In the genomic region with DNA sequence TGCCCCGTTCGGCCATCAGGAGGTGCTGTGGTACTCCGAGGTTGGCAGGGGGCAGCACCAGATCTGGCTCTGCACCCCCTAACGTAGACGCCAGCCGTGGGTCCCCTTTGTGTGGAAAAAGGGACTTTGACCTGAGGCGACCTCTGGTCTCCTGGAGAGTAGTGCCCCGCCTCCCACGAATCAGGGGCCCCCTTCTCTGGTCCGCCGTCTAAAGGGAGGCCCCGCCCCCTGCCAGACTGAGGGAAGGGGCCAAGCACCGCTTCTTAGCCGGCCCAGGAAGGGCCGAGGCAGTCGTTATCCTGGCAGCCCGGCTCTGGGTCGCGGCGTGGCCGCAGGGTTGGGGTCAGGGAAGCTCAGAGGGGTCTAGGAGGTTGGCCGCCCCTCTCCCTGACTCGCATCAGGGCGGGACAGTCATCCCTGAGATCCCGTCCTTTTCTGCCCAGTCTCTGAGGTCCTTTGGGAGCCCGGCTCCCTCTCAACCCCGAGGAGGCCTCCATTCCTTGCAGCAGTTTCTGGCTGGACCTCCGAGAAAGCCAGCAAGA, we compare ENCODE assay signal across 1 cellular context.
A peak's percentile ranks its signal among the peaks of the same experiment; 100 is the strongest.
TF ChIP-seq lines count a peak whose summit lies in the region.

No MANE protein-coding gene starts in this region.

TF ChIP-seq in HepG2, 621 proteins besides CTCF, POLR2A, EP300 and RAD21 (continued from another document and continues in another):
- TF ChIP-seq, protein P1, sequence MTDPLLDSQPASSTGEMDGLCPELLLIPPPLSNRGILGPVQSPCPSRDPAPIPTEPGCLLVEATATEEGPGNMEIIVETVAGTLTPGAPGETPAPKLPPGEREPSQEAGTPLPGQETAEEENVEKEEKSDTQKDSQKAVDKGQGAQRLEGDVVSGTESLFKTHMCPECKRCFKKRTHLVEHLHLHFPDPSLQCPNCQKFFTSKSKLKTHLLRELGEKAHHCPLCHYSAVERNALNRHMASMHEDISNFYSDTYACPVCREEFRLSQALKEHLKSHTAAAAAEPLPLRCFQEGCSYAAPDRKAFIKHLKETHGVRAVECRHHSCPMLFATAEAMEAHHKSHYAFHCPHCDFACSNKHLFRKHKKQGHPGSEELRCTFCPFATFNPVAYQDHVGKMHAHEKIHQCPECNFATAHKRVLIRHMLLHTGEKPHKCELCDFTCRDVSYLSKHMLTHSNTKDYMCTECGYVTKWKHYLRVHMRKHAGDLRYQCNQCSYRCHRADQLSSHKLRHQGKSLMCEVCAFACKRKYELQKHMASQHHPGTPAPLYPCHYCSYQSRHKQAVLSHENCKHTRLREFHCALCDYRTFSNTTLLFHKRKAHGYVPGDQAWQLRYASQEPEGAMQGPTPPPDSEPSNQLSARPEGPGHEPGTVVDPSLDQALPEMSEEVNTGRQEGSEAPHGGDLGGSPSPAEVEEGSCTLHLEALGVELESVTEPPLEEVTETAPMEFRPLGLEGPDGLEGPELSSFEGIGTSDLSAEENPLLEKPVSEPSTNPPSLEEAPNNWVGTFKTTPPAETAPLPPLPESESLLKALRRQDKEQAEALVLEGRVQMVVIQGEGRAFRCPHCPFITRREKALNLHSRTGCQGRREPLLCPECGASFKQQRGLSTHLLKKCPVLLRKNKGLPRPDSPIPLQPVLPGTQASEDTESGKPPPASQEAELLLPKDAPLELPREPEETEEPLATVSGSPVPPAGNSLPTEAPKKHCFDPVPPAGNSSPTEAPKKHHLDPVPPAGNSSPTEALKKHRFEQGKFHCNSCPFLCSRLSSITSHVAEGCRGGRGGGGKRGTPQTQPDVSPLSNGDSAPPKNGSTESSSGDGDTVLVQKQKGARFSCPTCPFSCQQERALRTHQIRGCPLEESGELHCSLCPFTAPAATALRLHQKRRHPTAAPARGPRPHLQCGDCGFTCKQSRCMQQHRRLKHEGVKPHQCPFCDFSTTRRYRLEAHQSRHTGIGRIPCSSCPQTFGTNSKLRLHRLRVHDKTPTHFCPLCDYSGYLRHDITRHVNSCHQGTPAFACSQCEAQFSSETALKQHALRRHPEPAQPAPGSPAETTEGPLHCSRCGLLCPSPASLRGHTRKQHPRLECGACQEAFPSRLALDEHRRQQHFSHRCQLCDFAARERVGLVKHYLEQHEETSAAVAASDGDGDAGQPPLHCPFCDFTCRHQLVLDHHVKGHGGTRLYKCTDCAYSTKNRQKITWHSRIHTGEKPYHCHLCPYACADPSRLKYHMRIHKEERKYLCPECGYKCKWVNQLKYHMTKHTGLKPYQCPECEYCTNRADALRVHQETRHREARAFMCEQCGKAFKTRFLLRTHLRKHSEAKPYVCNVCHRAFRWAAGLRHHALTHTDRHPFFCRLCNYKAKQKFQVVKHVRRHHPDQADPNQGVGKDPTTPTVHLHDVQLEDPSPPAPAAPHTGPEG (CRISPR knock-in tag; IDR thresholded peaks at IDR 0.05): no peak
- TF ChIP-seq ZNF607 (CRISPR knock-in tag; IDR thresholded peaks at IDR 0.05; ENCODE audit: borderline replicate concordance) (no peak), PRDM4 (CRISPR knock-in tag; IDR thresholded peaks at IDR 0.05; ENCODE audit: borderline replicate concordance) (no peak), ZNF24 (IDR thresholded peaks at IDR 0.05) (no peak), ZNF33B (CRISPR knock-in tag; IDR thresholded peaks at IDR 0.05) (no peak), ZNF235 (CRISPR knock-in tag; IDR thresholded peaks at IDR 0.05; ENCODE audit: borderline replicate concordance) (0 out of 2 replicates have a peak, but pooled peaks have one; percentile 52), HNRNPUL1 (IDR thresholded peaks at IDR 0.05; ENCODE audit: low read depth, low read length) (no peak), MTF2 (CRISPR knock-in tag; IDR thresholded peaks at IDR 0.05; ENCODE audit: borderline replicate concordance) (no peak), PCBP2 (optimal IDR thresholded peaks at IDR 0.05; ENCODE audit: low read depth, low read length, poor library complexity, severe bottlenecking) (no peak), TBX2 (CRISPR knock-in tag; IDR thresholded peaks at IDR 0.05; ENCODE audit: borderline replicate concordance) (no peak), ZIK1 (CRISPR knock-in tag; IDR thresholded peaks at IDR 0.05; ENCODE audit: borderline replicate concordance, low read depth) (no peak), ZNF550 (CRISPR knock-in tag; IDR thresholded peaks at IDR 0.05; ENCODE audit: borderline replicate concordance) (no peak), SRY (CRISPR knock-in tag; IDR thresholded peaks at IDR 0.05) (no peak), ZNF549 (CRISPR knock-in tag; IDR thresholded peaks at IDR 0.05) (no peak), REPIN1 (CRISPR knock-in tag; IDR thresholded peaks at IDR 0.05; ENCODE audit: borderline replicate concordance, low read depth) (peak; percentile 48; the same call in 1 of the 2 replicates), REXO4 (CRISPR knock-in tag; IDR thresholded peaks at IDR 0.05; ENCODE audit: borderline replicate concordance) (no peak), KLF15 (CRISPR knock-in tag; IDR thresholded peaks at IDR 0.05; ENCODE audit: borderline replicate concordance) (no peak), ZNF652 (CRISPR knock-in tag; IDR thresholded peaks at IDR 0.05; ENCODE audit: borderline replicate concordance, low read depth) (no peak), ZBTB7B (CRISPR knock-in tag; IDR thresholded peaks at IDR 0.05) (peak; percentile 73), STAG1 (CRISPR knock-in tag; IDR thresholded peaks at IDR 0.05) (no peak), ZNF205 (CRISPR knock-in tag; IDR thresholded peaks at IDR 0.05) (no peak), PHF8 (CRISPR knock-in tag; IDR thresholded peaks at IDR 0.05) (peak; percentile 20; the same call in 1 of the 2 replicates), NRL (CRISPR knock-in tag; IDR thresholded peaks at IDR 0.05; ENCODE audit: borderline replicate concordance) (no peak; the same call in 1 of the 2 replicates), TFE3 (CRISPR knock-in tag; IDR thresholded peaks at IDR 0.05) (no peak), MED8 (CRISPR knock-in tag; IDR thresholded peaks at IDR 0.05; ENCODE audit: insufficient replicate concordance) (peak; percentile 45), SIX1 (CRISPR knock-in tag; IDR thresholded peaks at IDR 0.05; ENCODE audit: borderline replicate concordance) (0 out of 2 replicates have a peak, but pooled peaks have one; percentile 10), KLF11 (CRISPR knock-in tag; IDR thresholded peaks at IDR 0.05) (no peak), TOE1 (CRISPR knock-in tag; IDR thresholded peaks at IDR 0.05) (no peak), NFE2 (CRISPR knock-in tag; IDR thresholded peaks at IDR 0.05) (no peak), EHMT2 (IDR thresholded peaks at IDR 0.05; ENCODE audit: borderline replicate concordance, low read depth, low read length) (no peak), NFRKB (IDR thresholded peaks at IDR 0.05) (no peak), HOXA7 (CRISPR knock-in tag; IDR thresholded peaks at IDR 0.05) (no peak), NPAS2 (CRISPR knock-in tag; IDR thresholded peaks at IDR 0.05; ENCODE audit: borderline replicate concordance) (no peak), ZNF589 (CRISPR knock-in tag; conservative IDR thresholded peaks at IDR 0.05) (no peak), TMF1 (CRISPR knock-in tag; IDR thresholded peaks at IDR 0.05; ENCODE audit: low read depth) (no peak), RFXANK (CRISPR knock-in tag; IDR thresholded peaks at IDR 0.05) (0 out of 2 replicates have a peak, but pooled peaks have one; percentile 9), ZNF609 (CRISPR knock-in tag; IDR thresholded peaks at IDR 0.05; ENCODE audit: borderline replicate concordance) (peak; percentile 68), ZNF138 (CRISPR knock-in tag; IDR thresholded peaks at IDR 0.05; ENCODE audit: low read depth) (peak; percentile 55; the same call in 1 of the 2 replicates), ZNF674 (CRISPR knock-in tag; IDR thresholded peaks at IDR 0.05; ENCODE audit: low read depth) (no peak), HES4 (CRISPR knock-in tag; IDR thresholded peaks at IDR 0.05; ENCODE audit: borderline replicate concordance) (no peak), SALL1 (CRISPR knock-in tag; IDR thresholded peaks at IDR 0.05) (peak; percentile 64)
- TF ChIP-seq, protein P2, sequence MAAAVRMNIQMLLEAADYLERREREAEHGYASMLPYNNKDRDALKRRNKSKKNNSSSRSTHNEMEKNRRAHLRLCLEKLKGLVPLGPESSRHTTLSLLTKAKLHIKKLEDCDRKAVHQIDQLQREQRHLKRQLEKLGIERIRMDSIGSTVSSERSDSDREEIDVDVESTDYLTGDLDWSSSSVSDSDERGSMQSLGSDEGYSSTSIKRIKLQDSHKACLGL (CRISPR knock-in tag; IDR thresholded peaks at IDR 0.05): 0 out of 2 replicates have a peak, but pooled peaks have one; percentile 8
- TF ChIP-seq, protein P3, sequence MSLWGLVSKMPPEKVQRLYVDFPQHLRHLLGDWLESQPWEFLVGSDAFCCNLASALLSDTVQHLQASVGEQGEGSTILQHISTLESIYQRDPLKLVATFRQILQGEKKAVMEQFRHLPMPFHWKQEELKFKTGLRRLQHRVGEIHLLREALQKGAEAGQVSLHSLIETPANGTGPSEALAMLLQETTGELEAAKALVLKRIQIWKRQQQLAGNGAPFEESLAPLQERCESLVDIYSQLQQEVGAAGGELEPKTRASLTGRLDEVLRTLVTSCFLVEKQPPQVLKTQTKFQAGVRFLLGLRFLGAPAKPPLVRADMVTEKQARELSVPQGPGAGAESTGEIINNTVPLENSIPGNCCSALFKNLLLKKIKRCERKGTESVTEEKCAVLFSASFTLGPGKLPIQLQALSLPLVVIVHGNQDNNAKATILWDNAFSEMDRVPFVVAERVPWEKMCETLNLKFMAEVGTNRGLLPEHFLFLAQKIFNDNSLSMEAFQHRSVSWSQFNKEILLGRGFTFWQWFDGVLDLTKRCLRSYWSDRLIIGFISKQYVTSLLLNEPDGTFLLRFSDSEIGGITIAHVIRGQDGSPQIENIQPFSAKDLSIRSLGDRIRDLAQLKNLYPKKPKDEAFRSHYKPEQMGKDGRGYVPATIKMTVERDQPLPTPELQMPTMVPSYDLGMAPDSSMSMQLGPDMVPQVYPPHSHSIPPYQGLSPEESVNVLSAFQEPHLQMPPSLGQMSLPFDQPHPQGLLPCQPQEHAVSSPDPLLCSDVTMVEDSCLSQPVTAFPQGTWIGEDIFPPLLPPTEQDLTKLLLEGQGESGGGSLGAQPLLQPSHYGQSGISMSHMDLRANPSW (CRISPR knock-in tag; IDR thresholded peaks at IDR 0.05; ENCODE audit: borderline replicate concordance): no peak; the same call in 1 of the 2 replicates
- TF ChIP-seq, protein P4, sequence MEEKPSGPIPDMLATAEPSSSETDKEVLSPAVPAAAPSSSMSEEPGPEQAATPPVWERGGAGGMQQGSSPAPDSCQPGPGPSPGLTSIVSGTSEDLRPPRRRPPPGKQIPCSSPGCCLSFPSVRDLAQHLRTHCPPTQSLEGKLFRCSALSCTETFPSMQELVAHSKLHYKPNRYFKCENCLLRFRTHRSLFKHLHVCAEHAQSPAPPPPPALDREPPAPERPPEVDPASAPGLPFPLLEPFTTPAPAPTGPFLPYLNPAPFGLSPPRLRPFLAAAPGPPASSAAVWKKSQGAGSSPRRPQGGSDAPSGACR (CRISPR knock-in tag; IDR thresholded peaks at IDR 0.05): no peak
